12 cellular contexts compared by ENCODE assay signal in the genomic region with DNA sequence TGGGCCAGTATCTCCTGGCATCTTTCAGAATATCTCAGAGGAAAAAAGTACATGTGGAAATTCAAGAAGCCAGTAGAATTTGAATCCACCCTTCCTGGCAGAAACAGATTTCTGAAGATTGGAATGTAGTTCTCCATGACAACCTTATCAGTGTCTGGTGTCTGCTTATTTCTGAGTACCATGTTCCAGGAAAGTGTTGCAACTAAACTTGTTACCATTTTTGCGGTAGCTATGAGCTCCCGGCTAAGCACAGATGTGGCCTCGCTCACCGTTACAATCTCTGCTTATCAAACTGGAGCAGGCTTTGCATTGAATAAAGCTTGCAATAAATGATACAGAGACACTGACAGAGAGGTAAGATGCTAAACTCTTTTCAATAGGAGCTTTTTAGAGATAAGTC. TPM values are rescaled to one million over a fixed set of nuclear protein-coding genes. Genes with fewer than 3 reads are reported as not detected.
A peak's percentile ranks its signal among the peaks of the same experiment; 100 is the strongest.
DNase-seq lines count a peak whose midpoint lies in the region; ATAC-seq and TF ChIP-seq lines count a peak whose summit lies in the region.
"Had no signal": no experiment of that assay in that cellular context is flagged by ENCODE, and none has a peak within 500 bp of the region (broad histone marks: within the 10 kb centered on the region; RNA-seq: fewer than 3 reads in every experiment).

No MANE protein-coding gene starts in this region.

- peak; percentile 74 to 84 (median 82) for ATAC-seq in right lobe of liver

- intact Hi-C loops in right lobe of liver (cut with DNase I), result no loop called here

- H3K4me3 ChIP-seq in brain microvascular endothelial cell (ENCODE audit: low read depth, low read length) (no peak overlapping the region), right lobe of liver (no peak overlapping the region), SJCRH30 (no peak overlapping the region)
- H3K4me3 ChIP-seq: SK-N-MC had no signal

- no peak for TF ChIP-seq CTCF in brain microvascular endothelial cell (IDR thresholded peaks at IDR 0.05; ENCODE audit: low read depth, low read length, missing control alignments)
- no peak for TF ChIP-seq CTCF in right lobe of liver (IDR thresholded peaks at IDR 0.05)

- peak overlapping the region; percentile 35 for H3K27ac ChIP-seq in brain microvascular endothelial cell
- H3K27ac ChIP-seq in right lobe of liver, result no peak overlapping the region
- no peak overlapping the region for H3K27ac ChIP-seq in SJCRH30
- H3K27ac ChIP-seq: SK-N-MC had no signal

- no peaks in the 10 kb centered on the region for H3K9me3 ChIP-seq in right lobe of liver
- no peaks in the 10 kb centered on the region for H3K9me3 ChIP-seq in SJCRH30 (replicated peaks)

- H3K36me3 ChIP-seq in brain microvascular endothelial cell (replicated peaks), result no peaks in the 10 kb centered on the region
- H3K36me3 ChIP-seq in right lobe of liver, result no peaks in the 10 kb centered on the region
- H3K36me3 ChIP-seq in SJCRH30, result no peaks in the 10 kb centered on the region

- peak; percentile 78 for DNase-seq in AG08396 (ENCODE audit: low spot score)
- peak; percentile 41 for DNase-seq in HuH-7.5 (ENCODE audit: low spot score)
- peak; percentile 83 for DNase-seq in brain microvascular endothelial cell
- no peak for DNase-seq in right lobe of liver
- no peak for DNase-seq in DMS153 treated with DMSO at 0.1 percent for 48 hours (lab: John Stamatoyannopoulos, UW; ENCODE audit: unreplicated experiment)
- DNase-seq in activated CD8-positive, alpha-beta memory T cell treated with anti-CD3 and anti-CD28 coated beads, Interleukin-2, amount 50 U/mL, for 4 hours, result no peak
- no peak for DNase-seq in activated naive CD4-positive, alpha-beta T cell (lab: John Stamatoyannopoulos, UW)
- DNase-seq in SJCRH30, result no peak
- DNase-seq: activated T-cell treated with anti-CD3 and anti-CD28 coated beads, Interleukin-2, amount 50 U/mL, for 1 hour; COR-L47; stimulated activated CD4-positive, alpha-beta T cell treated with anti-CD3 and anti-CD28 coated beads, Interleukin-4, amount 100 ng/mL, for 24 hours had no signal

- TF ChIP-seq POLR2A in right lobe of liver (IDR thresholded peaks at IDR 0.05), result no peak

- WGBS in right lobe of liver (ENCODE audit: insufficient coverage, low coverage, low lambda C conversion rate, missing lambda C conversion rate), result 8% methylated on average over 4 of the region's 4 CpGs

- in situ Hi-C loops in brain microvascular endothelial cell (cut with HindIII; ENCODE audit: low pct_ligation_motif_present, low sequenced_read_pairs), result no loop called here

- no peaks in the 10 kb centered on the region for H3K27me3 ChIP-seq in brain microvascular endothelial cell (replicated peaks)
- H3K27me3 ChIP-seq in right lobe of liver, result no peaks in the 10 kb centered on the region
- no peaks in the 10 kb centered on the region for H3K27me3 ChIP-seq in SJCRH30

- peaks cover 0 to 21% (median 4%) of the 10 kb centered on the region in 4 donors for H3K4me1 ChIP-seq in right lobe of liver
- no peaks in the 10 kb centered on the region for H3K4me1 ChIP-seq in SJCRH30

RNA-seq across cellular contexts. Expression of a gene that starts 13.0 kb away (rescaled TPM):
- total RNA-seq in right lobe of liver, result 100 to 1,000 TPM in 1 of 6 experiments, 10 to 100 TPM in 5; 39.3 to 114 (median 57.2) TPM
- total RNA-seq in SJCRH30 (2014; rRNA removed; shearing (Covaris generic)), result 7.8 and 8.7 TPM in 2 replicates

Comparison
In these comparisons a context has a peak if more than half of its experiments do, and no peak if none do; other contexts are left out.
1. DNase-seq: peak in AG08396 (single experiment), HuH-7.5 (single experiment) and brain microvascular endothelial cell (single experiment); none in right lobe of liver (0 of 3), DMS153 treated with DMSO at 0.1 percent for 48 hours (single experiment), activated CD8-positive, alpha-beta memory T cell treated with anti-CD3 and anti-CD28 coated beads, Interleukin-2, amount 50 U/mL, for 4 hours (single experiment), activated naive CD4-positive, alpha-beta T cell (0 of 4) and SJCRH30 (0 of 2).